In genomic region chr16:4373356-4373908, GRCh38 we compare ENCODE assay signal across 10 cellular contexts. TPM values are rescaled to one million over a fixed set of nuclear protein-coding genes. Genes with fewer than 3 reads are reported as not detected.
A peak's percentile ranks its signal among the peaks of the same experiment; 100 is the strongest.
DNase-seq lines count a peak whose midpoint lies in the region; ATAC-seq, FAIRE-seq and TF ChIP-seq lines count a peak whose summit lies in the region.
"Had no signal": no experiment of that assay in that cellular context is flagged by ENCODE, and none has a peak within 500 bp of the region (broad histone marks: within the 10 kb centered on the region; RNA-seq: fewer than 3 reads in every experiment).

No MANE protein-coding gene starts in this region.

- peaks cover 35 to 73% of the 10 kb centered on the region in 2 donors for H3K4me1 ChIP-seq in adrenal gland (replicated peaks in 1 of 2)
- H3K4me1 ChIP-seq in keratinocyte (ENCODE audit: control insufficient read depth, extremely low read depth, insufficient read depth, low read length): peaks cover 37% of the 10 kb centered on the region

- peaks cover 0 to 9% of the 10 kb centered on the region in 2 donors for H3K36me3 ChIP-seq in adrenal gland (replicated peaks in 1 of 2)
- H3K36me3 ChIP-seq in keratinocyte (ENCODE audit: control insufficient read depth in 2 of 2, extremely low read depth in 1 of 2, insufficient read depth in 2 of 2, low read length in 2 of 2): no peaks in the 10 kb centered on the region

- TF ChIP-seq CTCF in adrenal gland (IDR thresholded peaks at IDR 0.05) (no peak), keratinocyte (optimal IDR thresholded peaks at IDR 0.05 in 1 of 3, IDR thresholded peaks at IDR 0.05 in 1 of 3, conservative IDR thresholded peaks at IDR 0.05 in 1 of 3; ENCODE audit: extremely low read depth in 1 of 3, insufficient read depth in 2 of 3, low read length in 3 of 3) (no peak)

- H3K27ac ChIP-seq in adrenal gland (peak overlapping the region in 4 of 5 donors; percentile 21 to 90 (median 60)), keratinocyte (ENCODE audit: control insufficient read depth, insufficient read depth, low read length) (peak overlapping the region; percentile 2), temporal lobe (ENCODE audit: low read depth, low read length) (peak overlapping the region; percentile 36)

- H2AFZ ChIP-seq in keratinocyte (ENCODE audit: control insufficient read depth, low read length): no peak overlapping the region

- dilution Hi-C loops in keratinocyte (cut with MboI; ENCODE audit: extremely low pct_ligation_motif_present, low sequenced_read_pairs): no loop called here

- no peak for ATAC-seq in GM19452 (IDR thresholded peaks at IDR 0.05; ENCODE audit: unreplicated experiment)
- ATAC-seq in GM19395 (IDR thresholded peaks at IDR 0.05; ENCODE audit: unreplicated experiment): no peak
- ATAC-seq: activated CD4-positive, CD25-positive, alpha-beta regulatory T cell treated with anti-CD3 and anti-CD28 coated beads, Interleukin-2, amount 50 U/mL, for 24 hours had no signal

- 20 to 80% (median 53%) methylated on average over 1 to 9 of the region's 9 CpGs for WGBS in adrenal gland, 4 donors

- FAIRE-seq in keratinocyte (lab: Jason Lieb, UNC): no peak

- H3K4me2 ChIP-seq in keratinocyte (ENCODE audit: control insufficient read depth, extremely low read depth, insufficient read depth, low read depth, low read length): peak overlapping the region; percentile 80

- H3K9me3 ChIP-seq in adrenal gland (replicated peaks in 1 of 3) (no peaks in the 10 kb centered on the region), keratinocyte (ENCODE audit: control insufficient read depth, low read depth, low read length) (no peaks in the 10 kb centered on the region)

- peaks cover 3% of the 10 kb centered on the region for H3K9me1 ChIP-seq in keratinocyte (ENCODE audit: control insufficient read depth, extremely low read depth, insufficient read depth, low read length)

- TF ChIP-seq POLR2A in adrenal gland (IDR thresholded peaks at IDR 0.05): no peak

- intact Hi-C loops in adrenal gland (cut with DNase I): no loop called here

- H3K4me3 ChIP-seq in adrenal gland (peak overlapping the region in 1 of 4 donors; percentile 60), keratinocyte (ENCODE audit: control insufficient read depth in 2 of 3, extremely low read depth in 1 of 3, insufficient read depth in 2 of 3, low read depth in 1 of 3, low read length in 3 of 3) (no peak overlapping the region)

- H3K9ac ChIP-seq in keratinocyte (ENCODE audit: control insufficient read depth, extremely low read depth, insufficient read depth, low read length): peak overlapping the region; percentile 60

- H3K79me2 ChIP-seq in keratinocyte (ENCODE audit: control insufficient read depth, insufficient read depth, low read length): no peaks in the 10 kb centered on the region

- H3K27me3 ChIP-seq in adrenal gland: no peaks in the 10 kb centered on the region
- no peaks in the 10 kb centered on the region for H3K27me3 ChIP-seq in keratinocyte (ENCODE audit: control insufficient read depth, extremely low read depth, insufficient read depth, low read length)

- peak; percentile 39 for DNase-seq in HPDE6-E6E7 (ENCODE audit: extremely low spot score)
- no peak for DNase-seq in adrenal gland
- no peak for DNase-seq in keratinocyte (ENCODE audit: low read depth, low spot score)
- no peak for DNase-seq in occipital lobe (lab: John Stamatoyannopoulos, UW)
- DNase-seq in stimulated activated CD4-positive, alpha-beta T cell treated with anti-CD3 and anti-CD28 coated beads, Interleukin-4, amount 100 ng/mL, for 24 hours: no peak
- DNase-seq: Kasumi-1 had no signal

- H4K20me1 ChIP-seq in keratinocyte (ENCODE audit: control insufficient read depth, extremely low read depth, insufficient read depth, low read length): peaks cover 3% of the 10 kb centered on the region

RNA-seq across cellular contexts. Expression of gene VASN, which starts 1.8 kb away (rescaled TPM):
- 10 to 100 TPM; 16.1 to 44.7 (median 27.4) TPM for total RNA-seq in adrenal gland
- 10 to 100 TPM in 2 of 3 donors, under 1 TPM in 1; 0.77 to 23.9 (median 15.5) TPM for polyA plus RNA-seq in adrenal gland
- 0.37 to 1.1 TPM (median 0.46 TPM) in 3 replicates for polyA plus RNA-seq in keratinocyte
- 4.4 TPM for polyA plus RNA-seq in keratinocyte (2011; ENCODE audit: low read depth)
- 0.29 and 0.88 TPM in 2 replicates for polyA plus RNA-seq in keratinocyte (2011; cell fraction: cytosol; rRNA removed)
- 2.5 and 3.9 TPM in 2 replicates for polyA plus RNA-seq in keratinocyte (2011; cell fraction: nucleus; rRNA removed)
- 0.71 and 6.3 TPM in 2 replicates for polyA plus RNA-seq in keratinocyte (2012; ENCODE audit: low replicate concordance)
- polyA minus RNA-seq in keratinocyte: 0.59 to 0.99 TPM (median 0.80 TPM) in 3 replicates
- polyA minus RNA-seq in keratinocyte (2011; cell fraction: cytosol; rRNA and poly(A)+ RNA removed): 2.7 TPM
- 3.3 and 3.5 TPM in 2 replicates for polyA minus RNA-seq in keratinocyte (2011; cell fraction: nucleus; rRNA and poly(A)+ RNA removed)
- 2.5 TPM for total RNA-seq in temporal lobe
- 2.5 TPM for total RNA-seq in occipital lobe

RNA-seq across cellular contexts. Expression of gene PAM16, which starts 22.3 kb away (rescaled TPM):
- total RNA-seq in adrenal gland (10 to 100 TPM; 35.5 to 68.8 (median 54.0) TPM), temporal lobe (16.7 TPM), occipital lobe (21.2 TPM)
- polyA plus RNA-seq in adrenal gland (100 to 1,000 TPM in 2 of 3 donors, 10 to 100 TPM in 1; 25.0 to 310 (median 285) TPM), keratinocyte (25.0 to 41.2 TPM (median 32.7 TPM) in 3 replicates)
- 22.4 TPM for polyA plus RNA-seq in keratinocyte (2011; ENCODE audit: low read depth)
- 15.6 and 27.6 TPM in 2 replicates for polyA plus RNA-seq in keratinocyte (2011; cell fraction: cytosol; rRNA removed)
- 29.2 and 38.2 TPM in 2 replicates for polyA plus RNA-seq in keratinocyte (2011; cell fraction: nucleus; rRNA removed)
- polyA plus RNA-seq in keratinocyte (2012; ENCODE audit: low replicate concordance): 33.9 and 36.4 TPM in 2 replicates
- polyA minus RNA-seq in keratinocyte: 7.3 to 8.6 TPM (median 8.0 TPM) in 3 replicates
- 15.9 TPM for polyA minus RNA-seq in keratinocyte (2011; cell fraction: cytosol; rRNA and poly(A)+ RNA removed)
- 9.5 and 11.3 TPM in 2 replicates for polyA minus RNA-seq in keratinocyte (2011; cell fraction: nucleus; rRNA and poly(A)+ RNA removed)

RNA-seq across cellular contexts. Expression of gene CORO7, which starts 43.0 kb away (rescaled TPM):
- total RNA-seq in adrenal gland: 10 to 100 TPM; 23.0 to 56.5 (median 35.8) TPM
- 10 to 100 TPM in 2 of 3 donors, 1 to 10 TPM in 1; 4.3 to 61.0 (median 27.9) TPM for polyA plus RNA-seq in adrenal gland
- polyA plus RNA-seq in keratinocyte: 8.4 to 12.5 TPM (median 12.2 TPM) in 3 replicates
- 17.6 TPM for polyA plus RNA-seq in keratinocyte (2011; ENCODE audit: low read depth)
- 5.3 and 7.6 TPM in 2 replicates for polyA plus RNA-seq in keratinocyte (2011; cell fraction: cytosol; rRNA removed)
- polyA plus RNA-seq in keratinocyte (2011; cell fraction: nucleus; rRNA removed): 46.0 and 55.4 TPM in 2 replicates
- polyA plus RNA-seq in keratinocyte (2012; ENCODE audit: low replicate concordance): 10.8 and 15.6 TPM in 2 replicates
- polyA minus RNA-seq in keratinocyte: 10.3 to 53.1 TPM (median 11.7 TPM) in 3 replicates
- polyA minus RNA-seq in keratinocyte (2011; cell fraction: cytosol; rRNA and poly(A)+ RNA removed): 27.4 TPM
- polyA minus RNA-seq in keratinocyte (2011; cell fraction: nucleus; rRNA and poly(A)+ RNA removed): 25.3 and 30.5 TPM in 2 replicates
- total RNA-seq in temporal lobe: 25.6 TPM
- 38.8 TPM for total RNA-seq in occipital lobe

RNA-seq across cellular contexts. Expression of gene DNAJA3, which starts 52.2 kb away (rescaled TPM):
- 100 to 1,000 TPM in 2 of 8 donors, 10 to 100 TPM in 6; 55.0 to 122 (median 76.5) TPM for total RNA-seq in adrenal gland
- polyA plus RNA-seq in adrenal gland: 100 to 1,000 TPM in 1 of 3 donors, 10 to 100 TPM in 2; 21.9 to 166 (median 25.6) TPM
- polyA plus RNA-seq in keratinocyte: 43.5 to 54.6 TPM (median 48.4 TPM) in 3 replicates
- polyA plus RNA-seq in keratinocyte (2011; ENCODE audit: low read depth): 32.9 TPM
- 39.3 and 41.1 TPM in 2 replicates for polyA plus RNA-seq in keratinocyte (2011; cell fraction: cytosol; rRNA removed)
- 75.6 and 78.0 TPM in 2 replicates for polyA plus RNA-seq in keratinocyte (2011; cell fraction: nucleus; rRNA removed)
- polyA plus RNA-seq in keratinocyte (2012; ENCODE audit: low replicate concordance): 39.8 and 45.5 TPM in 2 replicates
- polyA minus RNA-seq in keratinocyte: 26.4 to 38.6 TPM (median 28.6 TPM) in 3 replicates
- polyA minus RNA-seq in keratinocyte (2011; cell fraction: cytosol; rRNA and poly(A)+ RNA removed): 37.4 TPM
- 25.9 and 31.3 TPM in 2 replicates for polyA minus RNA-seq in keratinocyte (2011; cell fraction: nucleus; rRNA and poly(A)+ RNA removed)
- total RNA-seq in temporal lobe: 21.1 TPM
- 32.1 TPM for total RNA-seq in occipital lobe

RNA-seq across cellular contexts. Expression of gene GLIS2, which starts 57.6 kb away (rescaled TPM):
- total RNA-seq in adrenal gland: 10 to 100 TPM; 11.9 to 36.2 (median 18.6) TPM
- 10 to 100 TPM in 2 of 3 donors, 1 to 10 TPM in 1; 2.0 to 16.7 (median 13.4) TPM for polyA plus RNA-seq in adrenal gland
- 0.63 to 2.3 TPM (median 1.0 TPM) in 3 replicates for polyA plus RNA-seq in keratinocyte
- 1.1 TPM for polyA plus RNA-seq in keratinocyte (2011; ENCODE audit: low read depth)
- 1.6 and 3.7 TPM in 2 replicates for polyA plus RNA-seq in keratinocyte (2011; cell fraction: cytosol; rRNA removed)
- 4.6 and 5.9 TPM in 2 replicates for polyA plus RNA-seq in keratinocyte (2011; cell fraction: nucleus; rRNA removed)
- 2.9 and 5.1 TPM in 2 replicates for polyA plus RNA-seq in keratinocyte (2012; ENCODE audit: low replicate concordance)
- polyA minus RNA-seq in keratinocyte: 1.7 to 9.7 TPM (median 1.9 TPM) in 3 replicates
- polyA minus RNA-seq in keratinocyte (2011; cell fraction: cytosol; rRNA and poly(A)+ RNA removed): 6.5 TPM
- polyA minus RNA-seq in keratinocyte (2011; cell fraction: nucleus; rRNA and poly(A)+ RNA removed): 2.2 TPM in 2 replicates
- 5.7 TPM for total RNA-seq in temporal lobe
- total RNA-seq in occipital lobe: 5.1 TPM

Comparison
In these comparisons a context has a peak if more than half of its experiments do, and no peak if none do; other contexts are left out.
1. H3K27ac ChIP-seq: peak in every context shown above with its lines; median percentile 60 in adrenal gland; 36 in temporal lobe; 2 in keratinocyte.